Comparison of ENCODE assay signal across 17 cellular contexts in genomic region chr1:117821382-117821755, GRCh38.
DNase-seq lines count a peak whose midpoint lies in the region; ATAC-seq and TF ChIP-seq lines count a peak whose summit lies in the region.
"Had no signal": no experiment of that assay in that cellular context is flagged by ENCODE, and none has a peak within 500 bp of the region (broad histone marks: within the 10 kb centered on the region; RNA-seq: fewer than 3 reads in every experiment).

No MANE protein-coding gene starts in this region.

- H3K9me3 ChIP-seq in SJSA1 (replicated peaks) (no peaks in the 10 kb centered on the region), gastroesophageal sphincter (peaks cover 0 to 3% (median 0%) of the 10 kb centered on the region in 3 donors), gastrocnemius medialis (no peaks in the 10 kb centered on the region)

- peak overlapping the region; percentile 60 for H3K27ac Mint-ChIP-seq in Calu3 (ENCODE audit: unreplicated experiment)
- H3K27ac Mint-ChIP-seq: GM23338, naive B cell had no signal

- ATAC-seq in gastroesophageal sphincter (no peak), gastrocnemius medialis (peak in 1 of 2 donors; percentile 14), HG02759 (IDR thresholded peaks at IDR 0.05; ENCODE audit: unreplicated experiment) (no peak), HG02852 (IDR thresholded peaks at IDR 0.05; ENCODE audit: unreplicated experiment) (no peak), GM21526 (IDR thresholded peaks at IDR 0.05; ENCODE audit: low FRiP score, unreplicated experiment) (no peak)
- ATAC-seq: activated T-cell treated with anti-CD3 and anti-CD28 coated beads, Interleukin-2, amount 50 U/mL, for 4 hours; GM23338 had no signal

- no TSS peak for BruUV-seq in Calu3 (replicated peaks; lab: Mats Ljungman, UMichigan)

- no peaks in the 10 kb centered on the region for H3K9me3 Mint-ChIP-seq in Calu3 (ENCODE audit: low read depth, unreplicated experiment)

- H3K36me3 Mint-ChIP-seq in Calu3 (ENCODE audit: insufficient read depth, unreplicated experiment), result no peaks in the 10 kb centered on the region
- H3K36me3 Mint-ChIP-seq: naive B cell had no signal

- H3K36me3 ChIP-seq in SJSA1 (no peaks in the 10 kb centered on the region), gastroesophageal sphincter (no peaks in the 10 kb centered on the region), gastrocnemius medialis (no peaks in the 10 kb centered on the region)

- no peaks in the 10 kb centered on the region for H3K4me1 Mint-ChIP-seq in Calu3 (ENCODE audit: low read depth, unreplicated experiment)
- H3K4me1 Mint-ChIP-seq: GM23338, naive B cell had no signal

- H3K4me3 ChIP-seq in SJSA1, result no peak overlapping the region
- H3K4me3 ChIP-seq in gastroesophageal sphincter, result peak overlapping the region in 1 of 2 donors; percentile 5
- peak overlapping the region in 3 of 4 donors; percentile 6 to 20 (median 12) for H3K4me3 ChIP-seq in gastrocnemius medialis
- H3K4me3 ChIP-seq: GM23338 had no signal

- intact Hi-C loops in Calu3 (cut with micrococcal nuclease; ENCODE audit: unreplicated experiment), result no loop called here
- intact Hi-C loops in gastrocnemius medialis (cut with DNase I; ENCODE audit: low total_unique reads), result loop anchor here (5.0 kb wide), 3 partner anchors 76 to 214 kb away; partner anchors contain the start of gene TENT5C

- peaks cover 55% of the 10 kb centered on the region for H3K4me1 ChIP-seq in SJSA1 (replicated peaks)
- peaks cover 9 to 66% (median 25%) of the 10 kb centered on the region in 3 donors for H3K4me1 ChIP-seq in gastroesophageal sphincter
- H3K4me1 ChIP-seq in gastrocnemius medialis, result peaks cover 25 to 26% of the 10 kb centered on the region in 2 donors

- no peak for DNase-seq in Calu3
- no peak for DNase-seq in SJSA1 (ENCODE audit: low read depth in 1 of 2, low spot score in 2 of 2)
- DNase-seq in gastrocnemius medialis, result no peak
- no peak for DNase-seq in DMS153 (lab: John Stamatoyannopoulos, UW)
- DNase-seq: activated CD4-positive, alpha-beta T cell treated with anti-CD3 and anti-CD28 coated beads, Interleukin-2, amount 50 U/mL, for 1 hour; activated T-cell treated with anti-CD3 and anti-CD28 coated beads, Interleukin-2, amount 50 U/mL, for 4 hours; cerebellar nuclear complex; head of caudate nucleus; kidney; naive B cell; NCI-H1105; NK-92 treated with Interleukin-12 subunit alpha and Interleukin-12 subunit beta, amount 100 ng/mL, for 24 hours had no signal

- 20 to 38% methylated on average over 1 to 2 of the region's 5 CpGs for WGBS in gastroesophageal sphincter (ENCODE audit: low coverage in 1 of 2), 2 donors

- H3K27me3 Mint-ChIP-seq in Calu3 (ENCODE audit: unreplicated experiment), result no peaks in the 10 kb centered on the region

- CTCF ChIA-PET in Calu3 (lab: Charles Lee), result no interaction called here

- TF ChIP-seq CTCF in Calu3 (IDR thresholded peaks at IDR 0.05; ENCODE audit: unreplicated experiment) (no peak), gastroesophageal sphincter (IDR thresholded peaks at IDR 0.05) (no peak), gastrocnemius medialis (IDR thresholded peaks at IDR 0.05 in 4 of 5, conservative IDR thresholded peaks at IDR 0.05 in 1 of 5) (no peak)

- no peak for TF ChIP-seq EP300 in gastroesophageal sphincter (IDR thresholded peaks at IDR 0.05)

- H3K27ac ChIP-seq in SJSA1, result peak overlapping the region; percentile 89
- peak overlapping the region; percentile 44 to 87 (median 84) for H3K27ac ChIP-seq in gastroesophageal sphincter
- H3K27ac ChIP-seq in gastrocnemius medialis, result peak overlapping the region; percentile 85 to 90 (median 86)

- H3K27me3 ChIP-seq in SJSA1 (replicated peaks) (no peaks in the 10 kb centered on the region), gastroesophageal sphincter (no peaks in the 10 kb centered on the region), gastrocnemius medialis (no peaks in the 10 kb centered on the region)

- no peak overlapping the region for H3K4me3 Mint-ChIP-seq in Calu3 (ENCODE audit: low read depth, unreplicated experiment)
- H3K4me3 Mint-ChIP-seq: activated T-cell treated with anti-CD3 and anti-CD28 coated beads, Interleukin-2, amount 50 U/mL, for 4 hours; GM23338; naive B cell had no signal

- in situ Hi-C loops in gastrocnemius medialis (cut with MboI; ENCODE audit: low sequenced_read_pairs in 4 of 4), result no loop called here

- TF ChIP-seq POLR2A in gastroesophageal sphincter (IDR thresholded peaks at IDR 0.05) (no peak), gastrocnemius medialis (IDR thresholded peaks at IDR 0.05) (no peak)
